21 cellular contexts compared by ENCODE assay signal in the genomic region with DNA sequence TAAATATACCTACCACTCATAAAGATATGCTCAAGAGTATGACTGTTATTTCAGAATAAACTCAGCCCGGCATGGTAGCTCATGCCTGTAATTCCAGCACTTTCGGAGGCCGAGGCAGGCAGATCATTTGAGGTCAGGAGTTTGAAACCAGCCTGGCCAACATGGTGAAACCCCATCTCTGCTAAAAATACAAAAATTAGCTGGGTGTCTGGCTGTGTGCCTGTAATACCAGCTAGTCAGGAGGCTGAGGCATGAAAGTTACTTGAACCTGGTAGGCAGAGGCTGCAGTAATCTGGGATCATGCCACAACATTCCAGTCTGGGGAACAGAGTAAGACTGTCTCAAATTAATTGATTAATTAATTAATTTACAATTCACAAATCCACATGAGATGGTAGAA.
"Had no signal": no experiment of that assay in that cellular context is flagged by ENCODE, and none has a peak within 500 bp of the region (broad histone marks: within the 10 kb centered on the region; RNA-seq: fewer than 3 reads in every experiment).

No MANE protein-coding gene starts in this region.

- ATAC-seq: activated T-cell treated with anti-CD3 and anti-CD28 coated beads, Interleukin-2, amount 50 U/mL, for 72 hours; T-cell had no signal

- H3K9me3 ChIP-seq: adrenal gland had no signal

- H3K27ac ChIP-seq: adrenal gland, SK-N-MC, VCaP had no signal

- H3K4me1 ChIP-seq: adrenal gland had no signal

- DNase-seq: activated CD4-positive, alpha-beta memory T cell treated with anti-CD3 and anti-CD28 coated beads for 36 hours; activated CD4-positive, alpha-beta T cell treated with anti-CD3 and anti-CD28 coated beads, Interleukin-2, amount 10 ng/mL, durations not matched to agents 7 days and 5 days; activated CD4-positive, CD25-positive, alpha-beta regulatory T cell; activated CD8-positive, alpha-beta memory T cell treated with anti-CD3 and anti-CD28 coated beads for 24 hours; activated naive CD4-positive, alpha-beta T cell treated with anti-CD3 and anti-CD28 coated beads, Interleukin-2, amount 50 U/mL, for 16 hours; activated naive CD8-positive, alpha-beta T cell treated with anti-CD3 and anti-CD28 coated beads, Interleukin-2, amount 10 ng/mL, durations not matched to agents 7 days and 5 days; activated T-cell treated with anti-CD3 and anti-CD28 coated beads, Interleukin-2, amount 50 U/mL, for 72 hours; adrenal gland; anterior cingulate cortex; central memory CD4-positive, alpha-beta T cell; KG1; MV-4-11; NCI-H1092 treated with DMSO at 0.1 percent for 48 hours; NCI-H1417 treated with DMSO at 0.1 percent for 48 hours; NCI-H1694; NCI-H2029 treated with DMSO at 0.1 percent for 48 hours; NCI-H510A treated with DMSO at 0.1 percent for 48 hours; NCI-H69; T-cell had no signal

- H3K36me3 ChIP-seq: adrenal gland had no signal

- H3K4me3 ChIP-seq: adrenal gland, SK-N-MC had no signal

- H3K27me3 ChIP-seq: adrenal gland had no signal
